ENCODE assay signal across 1 cellular context in genomic region chr7:151168787-151169162, GRCh38.
TF ChIP-seq lines count a peak whose summit lies in the region.

No MANE protein-coding gene starts in this region.

TF ChIP-seq in K562, 482 proteins besides CTCF, POLR2A, EP300 and RAD21:
- no peak for TF ChIP-seq PHB2 (IDR thresholded peaks at IDR 0.05; ENCODE audit: low read depth)
- no peak for TF ChIP-seq CHD1 (IDR thresholded peaks at IDR 0.05; ENCODE audit: low read length)
- TF ChIP-seq CHD2 (IDR thresholded peaks at IDR 0.05; ENCODE audit: low read depth, low read length) = no peak
- TF ChIP-seq HLTF (IDR thresholded peaks at IDR 0.05) = no peak
- no peak for TF ChIP-seq NFE2L1 (tag; IDR thresholded peaks at IDR 0.05; ENCODE audit: borderline replicate concordance, low read depth)
- no peak for TF ChIP-seq ADNP (tag; IDR thresholded peaks at IDR 0.05)
- TF ChIP-seq ZNF780A (CRISPR knock-in tag; IDR thresholded peaks at IDR 0.05) = no peak
- TF ChIP-seq SMAD3 (CRISPR knock-in tag; conservative IDR thresholded peaks at IDR 0.05) = no peak
- TF ChIP-seq GABPA (tag; conservative IDR thresholded peaks at IDR 0.05; ENCODE audit: low read depth) = no peak
- no peak for TF ChIP-seq ZNF695 (CRISPR knock-in tag; IDR thresholded peaks at IDR 0.05)
- no peak for TF ChIP-seq U2AF1 (optimal IDR thresholded peaks at IDR 0.05; ENCODE audit: low read depth, low read length)
- TF ChIP-seq NR2C1 (IDR thresholded peaks at IDR 0.05) = 0 out of 2 replicates have a peak, but pooled peaks have one; percentile 27
- TF ChIP-seq NR2C1 (tag; IDR thresholded peaks at IDR 0.05) = no peak
- TF ChIP-seq KAT7 (CRISPR knock-in tag; IDR thresholded peaks at IDR 0.05; ENCODE audit: borderline replicate concordance) = no peak
- TF ChIP-seq MTA1 (IDR thresholded peaks at IDR 0.05; ENCODE audit: borderline replicate concordance) = 0 out of 2 replicates have a peak, but pooled peaks have one; percentile 1
- peak; percentile 20; the same call in 1 of the 2 replicates for TF ChIP-seq PKNOX1 (IDR thresholded peaks at IDR 0.05)
- TF ChIP-seq ZNF408 (CRISPR knock-in tag; IDR thresholded peaks at IDR 0.05; ENCODE audit: low read depth) = peak; percentile 14; the same call in 1 of the 2 replicates
- TF ChIP-seq ZNF445 (CRISPR knock-in tag; IDR thresholded peaks at IDR 0.05; ENCODE audit: low read depth) = no peak
- TF ChIP-seq SOX6 (IDR thresholded peaks at IDR 0.05) = no peak
- TF ChIP-seq NFE2 (IDR thresholded peaks at IDR 0.05; ENCODE audit: low read depth) = no peak
- TF ChIP-seq TCF15 (CRISPR knock-in tag; IDR thresholded peaks at IDR 0.05) = 0 out of 2 replicates have a peak, but pooled peaks have one; percentile 39
- TF ChIP-seq, protein P1, sequence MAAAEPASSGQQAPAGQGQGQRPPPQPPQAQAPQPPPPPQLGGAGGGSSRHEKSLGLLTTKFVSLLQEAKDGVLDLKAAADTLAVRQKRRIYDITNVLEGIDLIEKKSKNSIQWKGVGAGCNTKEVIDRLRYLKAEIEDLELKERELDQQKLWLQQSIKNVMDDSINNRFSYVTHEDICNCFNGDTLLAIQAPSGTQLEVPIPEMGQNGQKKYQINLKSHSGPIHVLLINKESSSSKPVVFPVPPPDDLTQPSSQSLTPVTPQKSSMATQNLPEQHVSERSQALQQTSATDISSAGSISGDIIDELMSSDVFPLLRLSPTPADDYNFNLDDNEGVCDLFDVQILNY (CRISPR knock-in tag; IDR thresholded peaks at IDR 0.05) = no peak
- TF ChIP-seq THAP12 (CRISPR knock-in tag; IDR thresholded peaks at IDR 0.05) = no peak
- TF ChIP-seq, protein P2, sequence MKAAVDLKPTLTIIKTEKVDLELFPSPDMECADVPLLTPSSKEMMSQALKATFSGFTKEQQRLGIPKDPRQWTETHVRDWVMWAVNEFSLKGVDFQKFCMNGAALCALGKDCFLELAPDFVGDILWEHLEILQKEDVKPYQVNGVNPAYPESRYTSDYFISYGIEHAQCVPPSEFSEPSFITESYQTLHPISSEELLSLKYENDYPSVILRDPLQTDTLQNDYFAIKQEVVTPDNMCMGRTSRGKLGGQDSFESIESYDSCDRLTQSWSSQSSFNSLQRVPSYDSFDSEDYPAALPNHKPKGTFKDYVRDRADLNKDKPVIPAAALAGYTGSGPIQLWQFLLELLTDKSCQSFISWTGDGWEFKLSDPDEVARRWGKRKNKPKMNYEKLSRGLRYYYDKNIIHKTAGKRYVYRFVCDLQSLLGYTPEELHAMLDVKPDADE (conservative IDR thresholded peaks at IDR 0.05; ENCODE audit: control insufficient read depth, low read depth, low read length) = no peak
- TF ChIP-seq ZNF512 (tag; IDR thresholded peaks at IDR 0.05) = peak; percentile 69; the same call in 1 of the 2 replicates
- TF ChIP-seq ILF3 (IDR thresholded peaks at IDR 0.05; ENCODE audit: borderline replicate concordance) = no peak
- no peak for TF ChIP-seq ELF1 (tag; IDR thresholded peaks at IDR 0.05)
- TF ChIP-seq ZKSCAN1 (IDR thresholded peaks at IDR 0.05; ENCODE audit: low read depth, low read length) = no peak
- no peak for TF ChIP-seq MCM3 (IDR thresholded peaks at IDR 0.05)
- TF ChIP-seq, protein P3, sequence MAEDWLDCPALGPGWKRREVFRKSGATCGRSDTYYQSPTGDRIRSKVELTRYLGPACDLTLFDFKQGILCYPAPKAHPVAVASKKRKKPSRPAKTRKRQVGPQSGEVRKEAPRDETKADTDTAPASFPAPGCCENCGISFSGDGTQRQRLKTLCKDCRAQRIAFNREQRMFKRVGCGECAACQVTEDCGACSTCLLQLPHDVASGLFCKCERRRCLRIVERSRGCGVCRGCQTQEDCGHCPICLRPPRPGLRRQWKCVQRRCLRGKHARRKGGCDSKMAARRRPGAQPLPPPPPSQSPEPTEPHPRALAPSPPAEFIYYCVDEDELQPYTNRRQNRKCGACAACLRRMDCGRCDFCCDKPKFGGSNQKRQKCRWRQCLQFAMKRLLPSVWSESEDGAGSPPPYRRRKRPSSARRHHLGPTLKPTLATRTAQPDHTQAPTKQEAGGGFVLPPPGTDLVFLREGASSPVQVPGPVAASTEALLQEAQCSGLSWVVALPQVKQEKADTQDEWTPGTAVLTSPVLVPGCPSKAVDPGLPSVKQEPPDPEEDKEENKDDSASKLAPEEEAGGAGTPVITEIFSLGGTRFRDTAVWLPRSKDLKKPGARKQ (CRISPR knock-in tag; IDR thresholded peaks at IDR 0.05) = no peak
TF ChIP-seq in K562: peak in this region for 6.
